ENCODE assay signal across 1 cellular context in the genomic region with DNA sequence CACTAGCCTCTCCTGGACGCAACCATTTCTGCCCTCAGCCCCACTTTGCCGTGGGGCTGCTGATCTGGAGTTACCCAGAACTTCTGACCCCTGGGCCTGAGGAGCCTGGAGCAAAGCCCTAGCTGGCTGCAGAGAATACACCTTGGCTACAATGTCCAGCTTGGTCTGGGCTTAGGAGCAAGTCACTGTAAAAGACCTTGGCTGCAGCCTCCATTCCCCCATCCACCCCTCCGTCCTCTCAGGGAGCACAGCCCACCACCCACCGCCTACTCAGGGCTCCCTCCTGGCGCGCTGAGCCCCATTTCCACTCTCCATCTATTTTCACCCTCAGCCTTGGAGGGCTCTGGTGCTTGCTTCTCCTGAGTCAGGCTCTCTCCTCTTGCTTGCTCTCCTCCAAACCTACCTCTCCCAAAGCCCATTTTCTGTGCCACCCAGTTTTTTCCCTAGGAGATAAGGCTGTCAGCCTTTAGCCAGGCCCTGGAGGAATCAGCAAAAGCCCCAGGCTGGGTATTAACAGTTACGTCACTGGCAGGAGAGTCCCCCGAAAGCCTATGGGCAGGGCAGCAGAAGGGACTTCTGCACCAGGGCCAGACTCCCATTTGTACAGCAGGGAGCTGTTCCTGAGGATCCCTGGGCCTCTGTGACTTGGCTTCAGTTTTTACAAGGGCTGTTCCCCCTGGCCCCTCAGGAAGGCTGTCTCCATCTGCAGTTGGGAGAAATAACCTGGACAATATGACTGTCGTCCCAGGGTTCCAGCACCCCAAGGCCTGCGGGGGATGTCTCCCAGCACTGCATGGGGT.
TF ChIP-seq lines count a peak whose summit lies in the region.

No MANE protein-coding gene starts in this region.

TF ChIP-seq in GM12878, 131 proteins besides CTCF, POLR2A, EP300 and RAD21 (continued from another document):
- TF ChIP-seq, protein P1, sequence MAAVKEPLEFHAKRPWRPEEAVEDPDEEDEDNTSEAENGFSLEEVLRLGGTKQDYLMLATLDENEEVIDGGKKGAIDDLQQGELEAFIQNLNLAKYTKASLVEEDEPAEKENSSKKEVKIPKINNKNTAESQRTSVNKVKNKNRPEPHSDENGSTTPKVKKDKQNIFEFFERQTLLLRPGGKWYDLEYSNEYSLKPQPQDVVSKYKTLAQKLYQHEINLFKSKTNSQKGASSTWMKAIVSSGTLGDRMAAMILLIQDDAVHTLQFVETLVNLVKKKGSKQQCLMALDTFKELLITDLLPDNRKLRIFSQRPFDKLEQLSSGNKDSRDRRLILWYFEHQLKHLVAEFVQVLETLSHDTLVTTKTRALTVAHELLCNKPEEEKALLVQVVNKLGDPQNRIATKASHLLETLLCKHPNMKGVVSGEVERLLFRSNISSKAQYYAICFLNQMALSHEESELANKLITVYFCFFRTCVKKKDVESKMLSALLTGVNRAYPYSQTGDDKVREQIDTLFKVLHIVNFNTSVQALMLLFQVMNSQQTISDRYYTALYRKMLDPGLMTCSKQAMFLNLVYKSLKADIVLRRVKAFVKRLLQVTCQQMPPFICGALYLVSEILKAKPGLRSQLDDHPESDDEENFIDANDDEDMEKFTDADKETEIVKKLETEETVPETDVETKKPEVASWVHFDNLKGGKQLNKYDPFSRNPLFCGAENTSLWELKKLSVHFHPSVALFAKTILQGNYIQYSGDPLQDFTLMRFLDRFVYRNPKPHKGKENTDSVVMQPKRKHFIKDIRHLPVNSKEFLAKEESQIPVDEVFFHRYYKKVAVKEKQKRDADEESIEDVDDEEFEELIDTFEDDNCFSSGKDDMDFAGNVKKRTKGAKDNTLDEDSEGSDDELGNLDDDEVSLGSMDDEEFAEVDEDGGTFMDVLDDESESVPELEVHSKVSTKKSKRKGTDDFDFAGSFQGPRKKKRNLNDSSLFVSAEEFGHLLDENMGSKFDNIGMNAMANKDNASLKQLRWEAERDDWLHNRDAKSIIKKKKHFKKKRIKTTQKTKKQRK (IDR thresholded peaks at IDR 0.05; ENCODE audit: low read depth, low read length) = no peak
- TF ChIP-seq ETV6 (conservative IDR thresholded peaks at IDR 0.05 in 1 of 2, IDR thresholded peaks at IDR 0.05 in 1 of 2; ENCODE audit: borderline replicate concordance in 1 of 2, low read depth in 1 of 2) = no peak
- TF ChIP-seq CHD1 (IDR thresholded peaks at IDR 0.05; ENCODE audit: low read depth, low read length) = peak; percentile 66; the same call in 1 of the 2 replicates
- TF ChIP-seq, protein P2, sequence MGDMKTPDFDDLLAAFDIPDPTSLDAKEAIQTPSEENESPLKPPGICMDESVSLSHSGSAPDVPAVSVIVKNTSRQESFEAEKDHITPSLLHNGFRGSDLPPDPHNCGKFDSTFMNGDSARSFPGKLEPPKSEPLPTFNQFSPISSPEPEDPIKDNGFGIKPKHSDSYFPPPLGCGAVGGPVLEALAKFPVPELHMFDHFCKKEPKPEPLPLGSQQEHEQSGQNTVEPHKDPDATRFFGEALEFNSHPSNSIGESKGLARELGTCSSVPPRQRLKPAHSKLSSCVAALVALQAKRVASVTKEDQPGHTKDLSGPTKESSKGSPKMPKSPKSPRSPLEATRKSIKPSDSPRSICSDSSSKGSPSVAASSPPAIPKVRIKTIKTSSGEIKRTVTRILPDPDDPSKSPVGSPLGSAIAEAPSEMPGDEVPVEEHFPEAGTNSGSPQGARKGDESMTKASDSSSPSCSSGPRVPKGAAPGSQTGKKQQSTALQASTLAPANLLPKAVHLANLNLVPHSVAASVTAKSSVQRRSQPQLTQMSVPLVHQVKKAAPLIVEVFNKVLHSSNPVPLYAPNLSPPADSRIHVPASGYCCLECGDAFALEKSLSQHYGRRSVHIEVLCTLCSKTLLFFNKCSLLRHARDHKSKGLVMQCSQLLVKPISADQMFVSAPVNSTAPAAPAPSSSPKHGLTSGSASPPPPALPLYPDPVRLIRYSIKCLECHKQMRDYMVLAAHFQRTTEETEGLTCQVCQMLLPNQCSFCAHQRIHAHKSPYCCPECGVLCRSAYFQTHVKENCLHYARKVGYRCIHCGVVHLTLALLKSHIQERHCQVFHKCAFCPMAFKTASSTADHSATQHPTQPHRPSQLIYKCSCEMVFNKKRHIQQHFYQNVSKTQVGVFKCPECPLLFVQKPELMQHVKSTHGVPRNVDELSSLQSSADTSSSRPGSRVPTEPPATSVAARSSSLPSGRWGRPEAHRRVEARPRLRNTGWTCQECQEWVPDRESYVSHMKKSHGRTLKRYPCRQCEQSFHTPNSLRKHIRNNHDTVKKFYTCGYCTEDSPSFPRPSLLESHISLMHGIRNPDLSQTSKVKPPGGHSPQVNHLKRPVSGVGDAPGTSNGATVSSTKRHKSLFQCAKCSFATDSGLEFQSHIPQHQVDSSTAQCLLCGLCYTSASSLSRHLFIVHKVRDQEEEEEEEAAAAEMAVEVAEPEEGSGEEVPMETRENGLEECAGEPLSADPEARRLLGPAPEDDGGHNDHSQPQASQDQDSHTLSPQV (IDR thresholded peaks at IDR 0.05) = no peak
- no peak for TF ChIP-seq NR2C2 (IDR thresholded peaks at IDR 0.05; ENCODE audit: borderline replicate concordance, control insufficient read depth, insufficient read length, low read depth)
- no peak for TF ChIP-seq SUZ12 (IDR thresholded peaks at IDR 0.05; ENCODE audit: unreplicated experiment)
- no peak for TF ChIP-seq MEF2A (IDR thresholded peaks at IDR 0.05; ENCODE audit: insufficient read depth, low read depth, low read length)
- TF ChIP-seq, protein P3, sequence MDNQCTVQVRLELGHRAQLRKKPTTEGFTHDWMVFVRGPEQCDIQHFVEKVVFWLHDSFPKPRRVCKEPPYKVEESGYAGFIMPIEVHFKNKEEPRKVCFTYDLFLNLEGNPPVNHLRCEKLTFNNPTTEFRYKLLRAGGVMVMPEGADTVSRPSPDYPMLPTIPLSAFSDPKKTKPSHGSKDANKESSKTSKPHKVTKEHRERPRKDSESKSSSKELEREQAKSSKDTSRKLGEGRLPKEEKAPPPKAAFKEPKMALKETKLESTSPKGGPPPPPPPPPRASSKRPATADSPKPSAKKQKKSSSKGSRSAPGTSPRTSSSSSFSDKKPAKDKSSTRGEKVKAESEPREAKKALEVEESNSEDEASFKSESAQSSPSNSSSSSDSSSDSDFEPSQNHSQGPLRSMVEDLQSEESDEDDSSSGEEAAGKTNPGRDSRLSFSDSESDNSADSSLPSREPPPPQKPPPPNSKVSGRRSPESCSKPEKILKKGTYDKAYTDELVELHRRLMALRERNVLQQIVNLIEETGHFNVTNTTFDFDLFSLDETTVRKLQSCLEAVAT (IDR thresholded peaks at IDR 0.05) = peak; percentile 49
- no peak for TF ChIP-seq TCF3 (IDR thresholded peaks at IDR 0.05; ENCODE audit: borderline replicate concordance, insufficient read depth, low read depth, low read length)
- no peak for TF ChIP-seq SUPT20H (IDR thresholded peaks at IDR 0.05; ENCODE audit: borderline replicate concordance, control insufficient read depth, low read depth, low read length)
- no peak for TF ChIP-seq KDM1A (IDR thresholded peaks at IDR 0.05; ENCODE audit: borderline replicate concordance)
- TF ChIP-seq, protein P4, sequence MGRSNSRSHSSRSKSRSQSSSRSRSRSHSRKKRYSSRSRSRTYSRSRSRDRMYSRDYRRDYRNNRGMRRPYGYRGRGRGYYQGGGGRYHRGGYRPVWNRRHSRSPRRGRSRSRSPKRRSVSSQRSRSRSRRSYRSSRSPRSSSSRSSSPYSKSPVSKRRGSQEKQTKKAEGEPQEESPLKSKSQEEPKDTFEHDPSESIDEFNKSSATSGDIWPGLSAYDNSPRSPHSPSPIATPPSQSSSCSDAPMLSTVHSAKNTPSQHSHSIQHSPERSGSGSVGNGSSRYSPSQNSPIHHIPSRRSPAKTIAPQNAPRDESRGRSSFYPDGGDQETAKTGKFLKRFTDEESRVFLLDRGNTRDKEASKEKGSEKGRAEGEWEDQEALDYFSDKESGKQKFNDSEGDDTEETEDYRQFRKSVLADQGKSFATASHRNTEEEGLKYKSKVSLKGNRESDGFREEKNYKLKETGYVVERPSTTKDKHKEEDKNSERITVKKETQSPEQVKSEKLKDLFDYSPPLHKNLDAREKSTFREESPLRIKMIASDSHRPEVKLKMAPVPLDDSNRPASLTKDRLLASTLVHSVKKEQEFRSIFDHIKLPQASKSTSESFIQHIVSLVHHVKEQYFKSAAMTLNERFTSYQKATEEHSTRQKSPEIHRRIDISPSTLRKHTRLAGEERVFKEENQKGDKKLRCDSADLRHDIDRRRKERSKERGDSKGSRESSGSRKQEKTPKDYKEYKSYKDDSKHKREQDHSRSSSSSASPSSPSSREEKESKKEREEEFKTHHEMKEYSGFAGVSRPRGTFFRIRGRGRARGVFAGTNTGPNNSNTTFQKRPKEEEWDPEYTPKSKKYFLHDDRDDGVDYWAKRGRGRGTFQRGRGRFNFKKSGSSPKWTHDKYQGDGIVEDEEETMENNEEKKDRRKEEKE (IDR thresholded peaks at IDR 0.05) = no peak
- TF ChIP-seq, protein P5, sequence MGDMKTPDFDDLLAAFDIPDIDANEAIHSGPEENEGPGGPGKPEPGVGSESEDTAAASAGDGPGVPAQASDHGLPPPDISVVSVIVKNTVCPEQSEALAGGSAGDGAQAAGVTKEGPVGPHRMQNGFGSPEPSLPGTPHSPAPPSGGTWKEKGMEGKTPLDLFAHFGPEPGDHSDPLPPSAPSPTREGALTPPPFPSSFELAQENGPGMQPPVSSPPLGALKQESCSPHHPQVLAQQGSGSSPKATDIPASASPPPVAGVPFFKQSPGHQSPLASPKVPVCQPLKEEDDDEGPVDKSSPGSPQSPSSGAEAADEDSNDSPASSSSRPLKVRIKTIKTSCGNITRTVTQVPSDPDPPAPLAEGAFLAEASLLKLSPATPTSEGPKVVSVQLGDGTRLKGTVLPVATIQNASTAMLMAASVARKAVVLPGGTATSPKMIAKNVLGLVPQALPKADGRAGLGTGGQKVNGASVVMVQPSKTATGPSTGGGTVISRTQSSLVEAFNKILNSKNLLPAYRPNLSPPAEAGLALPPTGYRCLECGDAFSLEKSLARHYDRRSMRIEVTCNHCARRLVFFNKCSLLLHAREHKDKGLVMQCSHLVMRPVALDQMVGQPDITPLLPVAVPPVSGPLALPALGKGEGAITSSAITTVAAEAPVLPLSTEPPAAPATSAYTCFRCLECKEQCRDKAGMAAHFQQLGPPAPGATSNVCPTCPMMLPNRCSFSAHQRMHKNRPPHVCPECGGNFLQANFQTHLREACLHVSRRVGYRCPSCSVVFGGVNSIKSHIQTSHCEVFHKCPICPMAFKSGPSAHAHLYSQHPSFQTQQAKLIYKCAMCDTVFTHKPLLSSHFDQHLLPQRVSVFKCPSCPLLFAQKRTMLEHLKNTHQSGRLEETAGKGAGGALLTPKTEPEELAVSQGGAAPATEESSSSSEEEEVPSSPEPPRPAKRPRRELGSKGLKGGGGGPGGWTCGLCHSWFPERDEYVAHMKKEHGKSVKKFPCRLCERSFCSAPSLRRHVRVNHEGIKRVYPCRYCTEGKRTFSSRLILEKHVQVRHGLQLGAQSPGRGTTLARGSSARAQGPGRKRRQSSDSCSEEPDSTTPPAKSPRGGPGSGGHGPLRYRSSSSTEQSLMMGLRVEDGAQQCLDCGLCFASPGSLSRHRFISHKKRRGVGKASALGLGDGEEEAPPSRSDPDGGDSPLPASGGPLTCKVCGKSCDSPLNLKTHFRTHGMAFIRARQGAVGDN (IDR thresholded peaks at IDR 0.05) = peak; percentile 53
- peak; percentile 37; the same call in 1 of the 2 replicates for TF ChIP-seq EED (IDR thresholded peaks at IDR 0.05; ENCODE audit: low read depth)
- TF ChIP-seq TCF12 (IDR thresholded peaks at IDR 0.05; ENCODE audit: low read depth, low read length) = peak; percentile 42; the same call in 1 of the 2 replicates
- no peak for TF ChIP-seq ZZZ3 (IDR thresholded peaks at IDR 0.05; ENCODE audit: control insufficient read depth, insufficient read length, low read depth)
TF ChIP-seq in GM12878: peak in this region for 12.
